Comparison of ENCODE assay signal across 18 cellular contexts in the genomic region with DNA sequence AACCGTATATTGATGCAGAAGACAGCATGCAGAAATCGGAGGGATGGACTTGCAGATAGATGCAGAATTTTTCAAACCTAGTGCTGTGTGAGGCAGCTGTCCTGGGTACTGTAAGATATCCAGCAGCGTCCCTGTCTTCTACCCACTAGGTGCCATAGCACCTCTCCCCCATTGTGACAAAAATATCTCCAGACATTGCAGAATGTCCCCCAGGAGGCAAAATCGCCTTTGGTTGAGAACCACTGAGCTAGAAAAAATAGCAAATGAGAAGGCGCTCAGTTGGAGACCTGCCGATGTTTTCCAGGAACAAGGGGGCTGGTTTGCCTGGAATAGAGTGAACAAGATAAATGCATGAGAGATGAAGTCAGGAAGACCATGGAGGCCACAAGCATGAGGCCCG.
"Had no signal": no experiment of that assay in that cellular context is flagged by ENCODE, and none has a peak within 500 bp of the region (broad histone marks: within the 10 kb centered on the region; RNA-seq: fewer than 3 reads in every experiment).

No MANE protein-coding gene starts in this region.

- H3K9me3 ChIP-seq: left lung, lower lobe of right lung, mucosa of descending colon had no signal

- H3K27me3 ChIP-seq: esophagus muscularis mucosa, foreskin keratinocyte, heart left ventricle, hepatocyte had no signal

- H3K4me3 ChIP-seq: coronary artery, esophagus muscularis mucosa, gastroesophageal sphincter, heart left ventricle, hepatocyte, left lung, lower lobe of right lung, mucosa of descending colon had no signal

- H3K79me2 ChIP-seq: hepatocyte had no signal

- H3K4me1 ChIP-seq: esophagus muscularis mucosa, foreskin keratinocyte, gastroesophageal sphincter, heart left ventricle, left lung, lower lobe of right lung had no signal

- H3K36me3 ChIP-seq: esophagus muscularis mucosa, gastroesophageal sphincter, heart left ventricle, left lung, lower lobe of right lung had no signal

- DNase-seq: dermis blood vessel endothelial cell; effector CD8-positive, alpha-beta T cell; effector memory CD8-positive, alpha-beta T cell; endodermal cell; foreskin keratinocyte; heart left ventricle; immature natural killer cell; left cardiac atrium; left lung; left ventricle myocardium superior; lower lobe of right lung; mesendoderm; midbrain; mucosa of descending colon had no signal

- H3K4me2 ChIP-seq: hepatocyte had no signal

- H3K27ac ChIP-seq: coronary artery, esophagus muscularis mucosa, foreskin keratinocyte, gastroesophageal sphincter, heart left ventricle, hepatocyte, left lung, lower lobe of right lung had no signal

- H2AFZ ChIP-seq: hepatocyte had no signal
